Comparison of ENCODE assay signal across 21 cellular contexts in genomic region chr12:66915312-66915904, GRCh38.
A peak's percentile ranks its signal among the peaks of the same experiment; 100 is the strongest.
DNase-seq lines count a peak whose midpoint lies in the region; ATAC-seq and TF ChIP-seq lines count a peak whose summit lies in the region.
"Had no signal": no experiment of that assay in that cellular context is flagged by ENCODE, and none has a peak within 500 bp of the region (broad histone marks: within the 10 kb centered on the region; RNA-seq: fewer than 3 reads in every experiment).

No MANE protein-coding gene starts in this region.

- DNase-seq in DMS 273 (lab: John Stamatoyannopoulos, UW; ENCODE audit: unreplicated experiment): peak; percentile 13
- no peak for DNase-seq in DMS 273 treated with DMSO at 0.1 percent for 48 hours (lab: John Stamatoyannopoulos, UW)
- DNase-seq in WERI-Rb-1: peak; percentile 6
- no peak for DNase-seq in glutamatergic neuron
- DNase-seq in trophoblast cell: no peak
- no peak for DNase-seq in lower lobe of right lung
- no peak for DNase-seq in omental fat pad (ENCODE audit: low spot score)
- DNase-seq: activated CD4-positive, alpha-beta memory T cell treated with anti-CD3 and anti-CD28 coated beads for 36 hours; activated T-cell treated with anti-CD3 and anti-CD28 coated beads, Interleukin-2, amount 50 U/mL, for 48 hours; dermis blood vessel endothelial cell; natural killer cell; NCI-H1694 treated with DMSO at 0.1 percent for 48 hours; NCI-H524 treated with DMSO at 0.1 percent for 48 hours; SHP77; stimulated activated naive CD4-positive, alpha-beta T cell had no signal

- H3K4me1 Mint-ChIP-seq in glutamatergic neuron (ENCODE audit: low read depth, unreplicated experiment): peaks cover 7% of the 10 kb centered on the region

- no peak overlapping the region for H3K4me3 ChIP-seq in WERI-Rb-1 (ENCODE audit: low read depth, low read length)
- no peak overlapping the region for H3K4me3 ChIP-seq in trophoblast cell (ENCODE audit: low read depth, low read length)
- no peak overlapping the region for H3K4me3 ChIP-seq in lower lobe of right lung
- H3K4me3 ChIP-seq: BLaER1, tibial nerve had no signal

- peak overlapping the region; percentile 38 for H2BK12ac ChIP-seq in trophoblast cell (ENCODE audit: low read length)

- H3K18ac ChIP-seq in trophoblast cell (ENCODE audit: low read length): peak overlapping the region; percentile 44

- H3K27me3 Mint-ChIP-seq in glutamatergic neuron (ENCODE audit: unreplicated experiment): no peaks in the 10 kb centered on the region
- H3K27me3 Mint-ChIP-seq: activated CD4-positive, alpha-beta memory T cell treated with anti-CD3 and anti-CD28 coated beads for 36 hours; activated naive CD8-positive, alpha-beta T cell had no signal

- no peak overlapping the region for H3K14ac ChIP-seq in trophoblast cell (ENCODE audit: low read length)

- no peaks in the 10 kb centered on the region for H3K9me3 Mint-ChIP-seq in glutamatergic neuron (ENCODE audit: unreplicated experiment)
- H3K9me3 Mint-ChIP-seq: natural killer cell had no signal

- H3K79me2 ChIP-seq in trophoblast cell (ENCODE audit: control insufficient read depth, insufficient read depth, low read length, poor library complexity): no peaks in the 10 kb centered on the region

- ATAC-seq in lower lobe of right lung (no peak), omental fat pad (ENCODE audit: low FRiP score) (no peak), GM21367 (IDR thresholded peaks at IDR 0.05; ENCODE audit: unreplicated experiment) (no peak)
- ATAC-seq: natural killer cell had no signal

- no CpG with 5 or more reads among the region's 6 CpGs for WGBS in trophoblast cell (ENCODE audit: extremely low coverage, insufficient coverage, insufficient read length)

- H3K23ac ChIP-seq in trophoblast cell (ENCODE audit: low read length): no peak overlapping the region

- no peaks in the 10 kb centered on the region for H3K36me3 ChIP-seq in WERI-Rb-1
- no peaks in the 10 kb centered on the region for H3K36me3 ChIP-seq in trophoblast cell (ENCODE audit: control insufficient read depth in 1 of 2, insufficient read depth in 2 of 2, low read length in 2 of 2)
- H3K36me3 ChIP-seq in lower lobe of right lung: no peaks in the 10 kb centered on the region
- H3K36me3 ChIP-seq: BLaER1, tibial nerve had no signal

- TF ChIP-seq CTCF in WERI-Rb-1 (IDR thresholded peaks at IDR 0.05; ENCODE audit: low read depth, low read length): no peak
- no peak for TF ChIP-seq CTCF in glutamatergic neuron (IDR thresholded peaks at IDR 0.05; ENCODE audit: partially characterized antibody, unreplicated experiment)
- no peak for TF ChIP-seq CTCF in lower lobe of right lung (IDR thresholded peaks at IDR 0.05)
- no peak for TF ChIP-seq CTCF in omental fat pad (IDR thresholded peaks at IDR 0.05)

- H3K4ac ChIP-seq in trophoblast cell (ENCODE audit: low read depth, low read length): no peak overlapping the region

- H2BK120ac ChIP-seq in trophoblast cell (ENCODE audit: insufficient read depth, low read length, poor library complexity): no peak overlapping the region

- H3K27ac ChIP-seq in WERI-Rb-1: no peak overlapping the region
- H3K27ac ChIP-seq in trophoblast cell (ENCODE audit: low read depth, low read length): peak overlapping the region; percentile 38
- H3K27ac ChIP-seq in lower lobe of right lung: no peak overlapping the region
- H3K27ac ChIP-seq: 22Rv1, BLaER1, tibial nerve, VCaP had no signal

- H4K91ac ChIP-seq in trophoblast cell (ENCODE audit: low read depth, low read length): peak overlapping the region; percentile 0

- no peaks in the 10 kb centered on the region for H3K36me3 Mint-ChIP-seq in glutamatergic neuron (ENCODE audit: unreplicated experiment)
- H3K36me3 Mint-ChIP-seq: activated CD4-positive, alpha-beta memory T cell treated with anti-CD3 and anti-CD28 coated beads for 36 hours; natural killer cell had no signal

- H3K4me1 ChIP-seq in trophoblast cell (ENCODE audit: control insufficient read depth in 1 of 2, insufficient read depth in 2 of 2, low read length in 2 of 2) (peaks cover 5 to 14% of the 10 kb centered on the region in 2 experiments), lower lobe of right lung (no peaks in the 10 kb centered on the region)
- H3K4me1 ChIP-seq: BLaER1, tibial nerve had no signal

- H3K27me3 ChIP-seq in WERI-Rb-1 (ENCODE audit: insufficient read depth, low read depth, severe bottlenecking) (no peaks in the 10 kb centered on the region), trophoblast cell (ENCODE audit: insufficient read depth, low read length) (no peaks in the 10 kb centered on the region), lower lobe of right lung (ENCODE audit: low read depth) (no peaks in the 10 kb centered on the region)
- H3K27me3 ChIP-seq: BLaER1, tibial nerve had no signal

- peak overlapping the region; percentile 23 for H3K27ac Mint-ChIP-seq in glutamatergic neuron (ENCODE audit: unreplicated experiment)
- H3K27ac Mint-ChIP-seq: activated CD4-positive, alpha-beta memory T cell treated with anti-CD3 and anti-CD28 coated beads for 36 hours; activated naive CD8-positive, alpha-beta T cell; natural killer cell had no signal

- H2AK5ac ChIP-seq in trophoblast cell (ENCODE audit: low read length): no peak overlapping the region

- intact Hi-C loops in lower lobe of right lung (cut with DNase I): no loop called here

- no peak overlapping the region for H3K4me2 ChIP-seq in trophoblast cell (ENCODE audit: low read length)
- H3K4me2 ChIP-seq: BLaER1 had no signal

- H3K9me3 ChIP-seq in WERI-Rb-1 (ENCODE audit: severe bottlenecking) (no peaks in the 10 kb centered on the region), trophoblast cell (ENCODE audit: insufficient read depth, low read depth, low read length) (no peaks in the 10 kb centered on the region), lower lobe of right lung (no peaks in the 10 kb centered on the region)
- H3K9me3 ChIP-seq: tibial nerve had no signal

- no peak overlapping the region for H4K12ac ChIP-seq in trophoblast cell (ENCODE audit: low read depth, low read length)

- peaks cover 7% of the 10 kb centered on the region for H3K79me1 ChIP-seq in trophoblast cell (ENCODE audit: low read length)

- H2BK5ac ChIP-seq in trophoblast cell (ENCODE audit: low read depth, low read length, poor library complexity): peak overlapping the region; percentile 7

- no peak overlapping the region for H4K8ac ChIP-seq in trophoblast cell (ENCODE audit: low read depth, low read length)

- no peak overlapping the region for H3K9ac ChIP-seq in trophoblast cell (ENCODE audit: low read length)
- H3K9ac ChIP-seq: BLaER1 had no signal

- no peak overlapping the region for H2AFZ ChIP-seq in trophoblast cell (ENCODE audit: insufficient read depth, low read length, poor library complexity)

- no peak overlapping the region for H3K4me3 Mint-ChIP-seq in glutamatergic neuron (ENCODE audit: unreplicated experiment)
- H3K4me3 Mint-ChIP-seq: activated CD4-positive, alpha-beta memory T cell treated with anti-CD3 and anti-CD28 coated beads for 36 hours; activated naive CD8-positive, alpha-beta T cell; natural killer cell had no signal

Comparison
In these comparisons a context has a peak if more than half of its experiments do, and no peak if none do; other contexts are left out.
1. DNase-seq: peak in DMS 273 (single experiment) and WERI-Rb-1 (single experiment); none in DMS 273 treated with DMSO at 0.1 percent for 48 hours (single experiment), glutamatergic neuron (single experiment), trophoblast cell (0 of 2), lower lobe of right lung (single experiment) and omental fat pad (single experiment).